In genomic region chr12:56119361-56119796, GRCh38 we compare ENCODE assay signal across 8 cellular contexts. TPM values are rescaled to one million over a fixed set of nuclear protein-coding genes. Genes with fewer than 3 reads are reported as not detected.
DNase-seq lines count a peak whose midpoint lies in the region; ATAC-seq and TF ChIP-seq lines count a peak whose summit lies in the region.

No MANE protein-coding gene starts in this region.

- no peaks in the 10 kb centered on the region for H3K9me3 Mint-ChIP-seq in IgD-negative memory B cell

- peaks cover 18 to 26% (median 23%) of the 10 kb centered on the region in 3 donors for H3K4me1 Mint-ChIP-seq in IgD-negative memory B cell

- peaks cover 16% of the 10 kb centered on the region for H3K79me2 ChIP-seq in OCI-LY7 (ENCODE audit: insufficient read depth, low read depth, low read length)

- peak overlapping the region; percentile 91 for H3K4me3 ChIP-seq in OCI-LY7 (ENCODE audit: low read depth, low read length, poor library complexity, severe bottlenecking)

- H3K9me3 ChIP-seq in OCI-LY7 (ENCODE audit: low read length): no peaks in the 10 kb centered on the region

- peak overlapping the region; percentile 65 to 99 (median 88) for H3K27ac Mint-ChIP-seq in IgD-negative memory B cell

- H3K36me3 Mint-ChIP-seq in IgD-negative memory B cell: peaks cover 8% of the 10 kb centered on the region

- peak overlapping the region; percentile 85 for H3K4me2 ChIP-seq in OCI-LY7 (ENCODE audit: low read length)

- H2AFZ ChIP-seq in OCI-LY7 (ENCODE audit: low read length): no peak overlapping the region

- intact Hi-C loops in OCI-LY7 (cut with micrococcal nuclease; ENCODE audit: unreplicated experiment): loop anchor here (1.0 to 10.0 kb wide), 9 partner anchors 33 to 515 kb away; partner anchors contain the start of genes ANKRD52, BAZ2A, MYL6B and NABP2

- H3K27me3 Mint-ChIP-seq in IgD-negative memory B cell: no peaks in the 10 kb centered on the region

- peaks cover 33% of the 10 kb centered on the region for H3K4me1 ChIP-seq in OCI-LY7 (ENCODE audit: insufficient read depth, low read length, poor library complexity, severe bottlenecking)

- H3K4me3 Mint-ChIP-seq in IgD-negative memory B cell: peak overlapping the region; percentile 85 to 99 (median 96)

- peak; percentile 94 for TF ChIP-seq CTCF in OCI-LY7 (conservative IDR thresholded peaks at IDR 0.05; ENCODE audit: low read length)

- H3K27ac ChIP-seq in OCI-LY7 (ENCODE audit: low read depth, low read length, poor library complexity, severe bottlenecking): peak overlapping the region; percentile 67

- DNase-seq in Caki2 (ENCODE audit: low read depth): peak; percentile 77
- peak; percentile 84 for DNase-seq in OCI-LY7 (ENCODE audit: low spot score)
- DNase-seq in activated T-helper 1 cell treated with Interleukin-2 at 50 U/mL for 16 hours (ENCODE audit: low read depth): peak; percentile 36
- peak; percentile 92 for DNase-seq in fibroblast of gingiva (ENCODE audit: low read depth)
- DNase-seq in myocyte (ENCODE audit: low read depth): peak; percentile 98
- peak; percentile 76 for DNase-seq in stromal cell of bone marrow (ENCODE audit: low read depth)

- H4K20me1 ChIP-seq in OCI-LY7 (ENCODE audit: insufficient read depth, low read length): no peaks in the 10 kb centered on the region

- no peak for ATAC-seq in HG03097 (IDR thresholded peaks at IDR 0.05; ENCODE audit: low FRiP score, unreplicated experiment)

- BruUV-seq in OCI-LY7 (replicated peaks; lab: Mats Ljungman, UMichigan): no TSS peak

- in situ Hi-C loops in Caki2 (cut with HindIII; ENCODE audit: low pct_unique_long_range_greater_than_20kb, low sequenced_read_pairs): no loop called here

- POLR2A ChIA-PET in OCI-LY7 (lab: Charles Lee): interaction anchor here (0.9 to 5.7 kb wide), 10 partner anchors 9 to 341 kb away, joined by 3 to 64 read pairs (median 4); partner anchors contain the start of genes ESYT1, PA2G4, RNF41 and SMARCC2

- peaks cover 46% of the 10 kb centered on the region for H3K36me3 ChIP-seq in OCI-LY7 (ENCODE audit: insufficient read depth, low read length)

- CTCF ChIA-PET in OCI-LY7 (lab: Charles Lee; ENCODE audit: unreplicated experiment): interaction anchor here (0.5 to 2.6 kb wide), 7 partner anchors 8 to 342 kb away, joined by 3 to 23 read pairs (median 4); partner anchors contain the start of genes ESYT1, PA2G4 and SMARCC2

- H3K9me2 ChIP-seq in OCI-LY7 (ENCODE audit: insufficient read depth, low read length): no peaks in the 10 kb centered on the region

RNA-seq across cellular contexts. Expression of gene ZC3H10, which starts 1.3 kb away (rescaled TPM):
- 4.2 and 8.4 TPM in 2 replicates for total RNA-seq in Caki2 (2014; rRNA removed; shearing (Covaris generic); ENCODE audit: low replicate concordance)
- polyA plus RNA-seq in IgD-negative memory B cell: 2.9 TPM
- total RNA-seq in OCI-LY7 (2014; rRNA removed; shearing (Covaris generic)): 11.9 and 12.6 TPM in 2 replicates
- total RNA-seq in OCI-LY7 (2022): 15.8 and 16.5 TPM in 2 replicates
- total RNA-seq in myocyte: 4.9 and 5.5 TPM in 2 replicates
- polyA plus RNA-seq in myocyte (2012): 5.7 TPM

RNA-seq across cellular contexts. Expression of gene RPL41, which starts 2.9 kb away (rescaled TPM):
- 3,851 and 5,660 TPM in 2 replicates for total RNA-seq in Caki2 (2014; rRNA removed; shearing (Covaris generic); ENCODE audit: low replicate concordance)
- polyA plus RNA-seq in IgD-negative memory B cell: 8,874 TPM
- 4,534 and 5,932 TPM in 2 replicates for total RNA-seq in OCI-LY7 (2014; rRNA removed; shearing (Covaris generic))
- 4,745 and 4,976 TPM in 2 replicates for total RNA-seq in OCI-LY7 (2022)
- total RNA-seq in myocyte: 1,498 and 1,992 TPM in 2 replicates
- 5,312 TPM for polyA plus RNA-seq in myocyte (2012)

RNA-seq across cellular contexts. Expression of gene ESYT1, which starts 8.7 kb away (rescaled TPM):
- total RNA-seq in Caki2 (2014; rRNA removed; shearing (Covaris generic); ENCODE audit: low replicate concordance): 155 and 163 TPM in 2 replicates
- polyA plus RNA-seq in IgD-negative memory B cell: 156 TPM
- total RNA-seq in OCI-LY7 (2014; rRNA removed; shearing (Covaris generic)): 74.6 and 85.9 TPM in 2 replicates
- total RNA-seq in OCI-LY7 (2022): 108 and 112 TPM in 2 replicates
- 442 and 481 TPM in 2 replicates for total RNA-seq in myocyte
- polyA plus RNA-seq in myocyte (2012): 152 TPM

RNA-seq across cellular contexts. Expression of gene PA2G4, which starts 15.0 kb away (rescaled TPM):
- total RNA-seq in Caki2 (2014; rRNA removed; shearing (Covaris generic); ENCODE audit: low replicate concordance): 415 and 417 TPM in 2 replicates
- 112 TPM for polyA plus RNA-seq in IgD-negative memory B cell
- 358 and 437 TPM in 2 replicates for total RNA-seq in OCI-LY7 (2014; rRNA removed; shearing (Covaris generic))
- total RNA-seq in OCI-LY7 (2022) (280 and 289 TPM in 2 replicates), myocyte (233 and 241 TPM in 2 replicates)
- polyA plus RNA-seq in myocyte (2012): 105 TPM

RNA-seq across cellular contexts. Expression of gene MYL6B, which starts 33.0 kb away (rescaled TPM):
- total RNA-seq in Caki2 (2014; rRNA removed; shearing (Covaris generic); ENCODE audit: low replicate concordance): 216 and 250 TPM in 2 replicates
- 25.2 TPM for polyA plus RNA-seq in IgD-negative memory B cell
- total RNA-seq in OCI-LY7 (2014; rRNA removed; shearing (Covaris generic)): 56.6 and 105 TPM in 2 replicates
- 62.6 and 77.6 TPM in 2 replicates for total RNA-seq in OCI-LY7 (2022)
- total RNA-seq in myocyte: 3,936 and 4,339 TPM in 2 replicates
- 728 TPM for polyA plus RNA-seq in myocyte (2012)

Comparison
In these comparisons a context has a peak if more than half of its experiments do, and no peak if none do; other contexts are left out.
1. DNase-seq: peak in every context shown above with its lines; median percentile 98 in myocyte; 92 in fibroblast of gingiva; 84 in OCI-LY7; 77 in Caki2; 76 in stromal cell of bone marrow; 36 in activated T-helper 1 cell treated with Interleukin-2 at 50 U/mL for 16 hours.